ENCODE assay signal across 1 cellular context in the genomic region with DNA sequence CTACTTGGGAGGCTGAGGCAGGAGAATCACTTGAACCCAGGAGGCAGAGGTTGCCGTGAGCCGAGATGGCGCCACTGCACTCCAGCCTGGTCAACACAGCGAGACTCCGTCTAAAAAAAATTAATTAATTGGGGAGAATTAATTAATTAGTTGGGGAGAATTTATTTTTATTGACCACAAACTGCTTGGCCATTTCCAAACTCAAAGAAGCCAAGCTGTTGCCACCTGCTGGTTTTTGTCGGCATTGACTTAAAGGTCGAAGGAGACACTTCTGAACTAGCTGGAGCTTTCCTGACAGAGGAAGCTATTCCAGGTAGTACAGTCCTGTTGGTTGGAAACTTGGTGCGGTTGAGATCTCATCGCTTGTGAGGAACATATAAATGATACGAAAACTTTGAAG.
TF ChIP-seq lines count a peak whose summit lies in the region.

No MANE protein-coding gene starts in this region.

TF ChIP-seq in K562, 482 proteins besides CTCF, POLR2A, EP300 and RAD21 (continued from another document):
- TF ChIP-seq HDAC6 (IDR thresholded peaks at IDR 0.05; ENCODE audit: low read depth, low read length) (no peak), ZFP1 (CRISPR knock-in tag; IDR thresholded peaks at IDR 0.05) (no peak)
